1 cellular context compared by ENCODE assay signal in the genomic region with DNA sequence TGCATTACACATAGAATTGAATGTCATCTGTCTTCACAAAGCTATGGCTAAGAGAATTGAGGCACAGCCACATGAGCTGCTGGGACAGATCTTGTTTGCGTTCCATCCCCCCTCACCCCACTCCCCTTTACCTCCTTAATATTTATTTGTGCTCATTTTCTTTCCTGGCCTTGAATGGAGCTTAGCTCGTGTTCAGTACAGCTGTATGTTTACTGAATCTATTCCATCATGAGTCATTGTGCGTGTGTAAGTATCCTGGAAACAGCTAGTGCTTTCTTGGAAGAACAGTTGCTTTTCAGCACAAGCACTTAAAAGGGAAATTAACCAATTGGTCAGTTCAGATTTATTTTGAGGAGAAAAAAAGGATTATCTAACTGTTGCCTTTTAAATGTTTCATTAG.
A peak's percentile ranks its signal among the peaks of the same experiment; 100 is the strongest.
TF ChIP-seq lines count a peak whose summit lies in the region.

No MANE protein-coding gene starts in this region.

TF ChIP-seq in HepG2, 621 proteins besides CTCF, POLR2A, EP300 and RAD21 (continued from another document):
- TF ChIP-seq REXO4 (CRISPR knock-in tag; IDR thresholded peaks at IDR 0.05; ENCODE audit: borderline replicate concordance) (no peak), HDAC1 (CRISPR knock-in tag; IDR thresholded peaks at IDR 0.05) (peak; percentile 61), POLR2AphosphoS5 (IDR thresholded peaks at IDR 0.05; ENCODE audit: low read depth, low read length) (peak; percentile 28; the same call in 1 of the 2 replicates), HDAC2 (CRISPR knock-in tag; IDR thresholded peaks at IDR 0.05) (peak; percentile 51; the same call in 1 of the 2 replicates), KDM2A (CRISPR knock-in tag; IDR thresholded peaks at IDR 0.05; ENCODE audit: borderline replicate concordance, low read depth) (no peak), ZNF160 (CRISPR knock-in tag; IDR thresholded peaks at IDR 0.05) (no peak), ZNF335 (CRISPR knock-in tag; IDR thresholded peaks at IDR 0.05) (no peak), CREM (IDR thresholded peaks at IDR 0.05) (no peak), CREM (CRISPR knock-in tag; IDR thresholded peaks at IDR 0.05) (no peak), ZNF781 (CRISPR knock-in tag; IDR thresholded peaks at IDR 0.05; ENCODE audit: borderline replicate concordance, not compliant biosample characterization) (no peak), IRF2 (CRISPR knock-in tag; IDR thresholded peaks at IDR 0.05) (peak; percentile 36; the same call in 1 of the 2 replicates), JUND (CRISPR knock-in tag; IDR thresholded peaks at IDR 0.05) (peak; percentile 85), KDM4B (CRISPR knock-in tag; IDR thresholded peaks at IDR 0.05) (no peak), ZNF10 (CRISPR knock-in tag; IDR thresholded peaks at IDR 0.05; ENCODE audit: borderline replicate concordance, low read depth) (no peak), ZNF446 (CRISPR knock-in tag; IDR thresholded peaks at IDR 0.05) (no peak), FOXC1 (CRISPR knock-in tag; IDR thresholded peaks at IDR 0.05; ENCODE audit: borderline replicate concordance) (no peak), SRSF1 (optimal IDR thresholded peaks at IDR 0.05; ENCODE audit: low read depth, low read length) (no peak), ZEB1 (IDR thresholded peaks at IDR 0.05; ENCODE audit: insufficient replicate concordance, low read depth) (no peak)
- TF ChIP-seq, protein P1, sequence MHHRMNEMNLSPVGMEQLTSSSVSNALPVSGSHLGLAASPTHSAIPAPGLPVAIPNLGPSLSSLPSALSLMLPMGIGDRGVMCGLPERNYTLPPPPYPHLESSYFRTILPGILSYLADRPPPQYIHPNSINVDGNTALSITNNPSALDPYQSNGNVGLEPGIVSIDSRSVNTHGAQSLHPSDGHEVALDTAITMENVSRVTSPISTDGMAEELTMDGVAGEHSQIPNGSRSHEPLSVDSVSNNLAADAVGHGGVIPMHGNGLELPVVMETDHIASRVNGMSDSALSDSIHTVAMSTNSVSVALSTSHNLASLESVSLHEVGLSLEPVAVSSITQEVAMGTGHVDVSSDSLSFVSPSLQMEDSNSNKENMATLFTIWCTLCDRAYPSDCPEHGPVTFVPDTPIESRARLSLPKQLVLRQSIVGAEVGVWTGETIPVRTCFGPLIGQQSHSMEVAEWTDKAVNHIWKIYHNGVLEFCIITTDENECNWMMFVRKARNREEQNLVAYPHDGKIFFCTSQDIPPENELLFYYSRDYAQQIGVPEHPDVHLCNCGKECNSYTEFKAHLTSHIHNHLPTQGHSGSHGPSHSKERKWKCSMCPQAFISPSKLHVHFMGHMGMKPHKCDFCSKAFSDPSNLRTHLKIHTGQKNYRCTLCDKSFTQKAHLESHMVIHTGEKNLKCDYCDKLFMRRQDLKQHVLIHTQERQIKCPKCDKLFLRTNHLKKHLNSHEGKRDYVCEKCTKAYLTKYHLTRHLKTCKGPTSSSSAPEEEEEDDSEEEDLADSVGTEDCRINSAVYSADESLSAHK (CRISPR knock-in tag; IDR thresholded peaks at IDR 0.05; ENCODE audit: borderline replicate concordance): no peak
- TF ChIP-seq, protein P2, sequence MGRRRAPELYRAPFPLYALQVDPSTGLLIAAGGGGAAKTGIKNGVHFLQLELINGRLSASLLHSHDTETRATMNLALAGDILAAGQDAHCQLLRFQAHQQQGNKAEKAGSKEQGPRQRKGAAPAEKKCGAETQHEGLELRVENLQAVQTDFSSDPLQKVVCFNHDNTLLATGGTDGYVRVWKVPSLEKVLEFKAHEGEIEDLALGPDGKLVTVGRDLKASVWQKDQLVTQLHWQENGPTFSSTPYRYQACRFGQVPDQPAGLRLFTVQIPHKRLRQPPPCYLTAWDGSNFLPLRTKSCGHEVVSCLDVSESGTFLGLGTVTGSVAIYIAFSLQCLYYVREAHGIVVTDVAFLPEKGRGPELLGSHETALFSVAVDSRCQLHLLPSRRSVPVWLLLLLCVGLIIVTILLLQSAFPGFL (CRISPR knock-in tag; IDR thresholded peaks at IDR 0.05): no peak
- TF ChIP-seq, protein P3, sequence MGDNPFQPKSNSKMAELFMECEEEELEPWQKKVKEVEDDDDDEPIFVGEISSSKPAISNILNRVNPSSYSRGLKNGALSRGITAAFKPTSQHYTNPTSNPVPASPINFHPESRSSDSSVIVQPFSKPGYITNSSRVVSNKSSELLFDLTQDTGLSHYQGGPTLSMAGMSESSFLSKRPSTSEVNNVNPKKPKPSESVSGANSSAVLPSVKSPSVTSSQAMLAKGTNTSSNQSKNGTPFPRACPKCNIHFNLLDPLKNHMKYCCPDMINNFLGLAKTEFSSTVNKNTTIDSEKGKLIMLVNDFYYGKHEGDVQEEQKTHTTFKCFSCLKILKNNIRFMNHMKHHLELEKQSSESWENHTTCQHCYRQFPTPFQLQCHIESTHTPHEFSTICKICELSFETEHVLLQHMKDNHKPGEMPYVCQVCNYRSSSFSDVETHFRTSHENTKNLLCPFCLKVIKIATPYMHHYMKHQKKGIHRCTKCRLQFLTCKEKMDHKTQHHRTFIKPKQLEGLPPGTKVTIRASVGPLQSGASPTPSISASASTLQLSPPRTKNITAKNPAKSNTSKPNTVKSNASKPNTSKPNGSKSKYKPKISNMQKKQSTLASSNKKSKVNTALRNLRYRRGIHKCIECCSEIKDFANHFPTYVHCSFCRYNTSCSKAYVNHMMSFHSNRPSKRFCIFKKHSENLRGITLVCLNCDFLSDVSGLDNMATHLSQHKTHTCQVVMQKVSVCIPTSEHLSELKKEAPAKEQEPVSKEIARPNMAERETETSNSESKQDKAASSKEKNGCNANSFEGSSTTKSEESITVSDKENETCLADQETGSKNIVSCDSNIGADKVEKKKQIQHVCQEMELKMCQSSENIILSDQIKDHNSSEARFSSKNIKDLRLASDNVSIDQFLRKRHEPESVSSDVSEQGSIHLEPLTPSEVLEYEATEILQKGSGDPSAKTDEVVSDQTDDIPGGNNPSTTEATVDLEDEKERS (CRISPR knock-in tag; IDR thresholded peaks at IDR 0.05): no peak
- TF ChIP-seq, protein P4, sequence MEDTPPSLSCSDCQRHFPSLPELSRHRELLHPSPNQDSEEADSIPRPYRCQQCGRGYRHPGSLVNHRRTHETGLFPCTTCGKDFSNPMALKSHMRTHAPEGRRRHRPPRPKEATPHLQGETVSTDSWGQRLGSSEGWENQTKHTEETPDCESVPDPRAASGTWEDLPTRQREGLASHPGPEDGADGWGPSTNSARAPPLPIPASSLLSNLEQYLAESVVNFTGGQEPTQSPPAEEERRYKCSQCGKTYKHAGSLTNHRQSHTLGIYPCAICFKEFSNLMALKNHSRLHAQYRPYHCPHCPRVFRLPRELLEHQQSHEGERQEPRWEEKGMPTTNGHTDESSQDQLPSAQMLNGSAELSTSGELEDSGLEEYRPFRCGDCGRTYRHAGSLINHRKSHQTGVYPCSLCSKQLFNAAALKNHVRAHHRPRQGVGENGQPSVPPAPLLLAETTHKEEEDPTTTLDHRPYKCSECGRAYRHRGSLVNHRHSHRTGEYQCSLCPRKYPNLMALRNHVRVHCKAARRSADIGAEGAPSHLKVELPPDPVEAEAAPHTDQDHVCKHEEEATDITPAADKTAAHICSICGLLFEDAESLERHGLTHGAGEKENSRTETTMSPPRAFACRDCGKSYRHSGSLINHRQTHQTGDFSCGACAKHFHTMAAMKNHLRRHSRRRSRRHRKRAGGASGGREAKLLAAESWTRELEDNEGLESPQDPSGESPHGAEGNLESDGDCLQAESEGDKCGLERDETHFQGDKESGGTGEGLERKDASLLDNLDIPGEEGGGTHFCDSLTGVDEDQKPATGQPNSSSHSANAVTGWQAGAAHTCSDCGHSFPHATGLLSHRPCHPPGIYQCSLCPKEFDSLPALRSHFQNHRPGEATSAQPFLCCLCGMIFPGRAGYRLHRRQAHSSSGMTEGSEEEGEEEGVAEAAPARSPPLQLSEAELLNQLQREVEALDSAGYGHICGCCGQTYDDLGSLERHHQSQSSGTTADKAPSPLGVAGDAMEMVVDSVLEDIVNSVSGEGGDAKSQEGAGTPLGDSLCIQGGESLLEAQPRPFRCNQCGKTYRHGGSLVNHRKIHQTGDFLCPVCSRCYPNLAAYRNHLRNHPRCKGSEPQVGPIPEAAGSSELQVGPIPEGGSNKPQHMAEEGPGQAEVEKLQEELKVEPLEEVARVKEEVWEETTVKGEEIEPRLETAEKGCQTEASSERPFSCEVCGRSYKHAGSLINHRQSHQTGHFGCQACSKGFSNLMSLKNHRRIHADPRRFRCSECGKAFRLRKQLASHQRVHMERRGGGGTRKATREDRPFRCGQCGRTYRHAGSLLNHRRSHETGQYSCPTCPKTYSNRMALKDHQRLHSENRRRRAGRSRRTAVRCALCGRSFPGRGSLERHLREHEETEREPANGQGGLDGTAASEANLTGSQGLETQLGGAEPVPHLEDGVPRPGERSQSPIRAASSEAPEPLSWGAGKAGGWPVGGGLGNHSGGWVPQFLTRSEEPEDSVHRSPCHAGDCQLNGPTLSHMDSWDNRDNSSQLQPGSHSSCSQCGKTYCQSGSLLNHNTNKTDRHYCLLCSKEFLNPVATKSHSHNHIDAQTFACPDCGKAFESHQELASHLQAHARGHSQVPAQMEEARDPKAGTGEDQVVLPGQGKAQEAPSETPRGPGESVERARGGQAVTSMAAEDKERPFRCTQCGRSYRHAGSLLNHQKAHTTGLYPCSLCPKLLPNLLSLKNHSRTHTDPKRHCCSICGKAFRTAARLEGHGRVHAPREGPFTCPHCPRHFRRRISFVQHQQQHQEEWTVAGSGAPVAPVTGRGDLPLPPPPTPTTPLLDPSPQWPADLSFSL (CRISPR knock-in tag; IDR thresholded peaks at IDR 0.05): no peak
- TF ChIP-seq, protein P5, sequence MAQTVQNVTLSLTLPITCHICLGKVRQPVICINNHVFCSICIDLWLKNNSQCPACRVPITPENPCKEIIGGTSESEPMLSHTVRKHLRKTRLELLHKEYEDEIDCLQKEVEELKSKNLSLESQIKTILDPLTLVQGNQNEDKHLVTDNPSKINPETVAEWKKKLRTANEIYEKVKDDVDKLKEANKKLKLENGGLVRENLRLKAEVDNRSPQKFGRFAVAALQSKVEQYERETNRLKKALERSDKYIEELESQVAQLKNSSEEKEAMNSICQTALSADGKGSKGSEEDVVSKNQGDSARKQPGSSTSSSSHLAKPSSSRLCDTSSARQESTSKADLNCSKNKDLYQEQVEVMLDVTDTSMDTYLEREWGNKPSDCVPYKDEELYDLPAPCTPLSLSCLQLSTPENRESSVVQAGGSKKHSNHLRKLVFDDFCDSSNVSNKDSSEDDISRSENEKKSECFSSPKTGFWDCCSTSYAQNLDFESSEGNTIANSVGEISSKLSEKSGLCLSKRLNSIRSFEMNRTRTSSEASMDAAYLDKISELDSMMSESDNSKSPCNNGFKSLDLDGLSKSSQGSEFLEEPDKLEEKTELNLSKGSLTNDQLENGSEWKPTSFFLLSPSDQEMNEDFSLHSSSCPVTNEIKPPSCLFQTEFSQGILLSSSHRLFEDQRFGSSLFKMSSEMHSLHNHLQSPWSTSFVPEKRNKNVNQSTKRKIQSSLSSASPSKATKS (CRISPR knock-in tag; IDR thresholded peaks at IDR 0.05): no peak
- TF ChIP-seq, protein P6, sequence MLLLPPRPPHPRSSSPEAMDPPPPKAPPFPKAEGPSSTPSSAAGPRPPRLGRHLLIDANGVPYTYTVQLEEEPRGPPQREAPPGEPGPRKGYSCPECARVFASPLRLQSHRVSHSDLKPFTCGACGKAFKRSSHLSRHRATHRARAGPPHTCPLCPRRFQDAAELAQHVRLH (CRISPR knock-in tag; IDR thresholded peaks at IDR 0.05; ENCODE audit: borderline replicate concordance, low read depth): no peak
- TF ChIP-seq, protein P7, sequence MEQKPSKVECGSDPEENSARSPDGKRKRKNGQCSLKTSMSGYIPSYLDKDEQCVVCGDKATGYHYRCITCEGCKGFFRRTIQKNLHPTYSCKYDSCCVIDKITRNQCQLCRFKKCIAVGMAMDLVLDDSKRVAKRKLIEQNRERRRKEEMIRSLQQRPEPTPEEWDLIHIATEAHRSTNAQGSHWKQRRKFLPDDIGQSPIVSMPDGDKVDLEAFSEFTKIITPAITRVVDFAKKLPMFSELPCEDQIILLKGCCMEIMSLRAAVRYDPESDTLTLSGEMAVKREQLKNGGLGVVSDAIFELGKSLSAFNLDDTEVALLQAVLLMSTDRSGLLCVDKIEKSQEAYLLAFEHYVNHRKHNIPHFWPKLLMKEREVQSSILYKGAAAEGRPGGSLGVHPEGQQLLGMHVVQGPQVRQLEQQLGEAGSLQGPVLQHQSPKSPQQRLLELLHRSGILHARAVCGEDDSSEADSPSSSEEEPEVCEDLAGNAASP (CRISPR knock-in tag; IDR thresholded peaks at IDR 0.05; ENCODE audit: borderline replicate concordance): peak; percentile 45; the same call in 1 of the 2 replicates
- TF ChIP-seq, protein P8, sequence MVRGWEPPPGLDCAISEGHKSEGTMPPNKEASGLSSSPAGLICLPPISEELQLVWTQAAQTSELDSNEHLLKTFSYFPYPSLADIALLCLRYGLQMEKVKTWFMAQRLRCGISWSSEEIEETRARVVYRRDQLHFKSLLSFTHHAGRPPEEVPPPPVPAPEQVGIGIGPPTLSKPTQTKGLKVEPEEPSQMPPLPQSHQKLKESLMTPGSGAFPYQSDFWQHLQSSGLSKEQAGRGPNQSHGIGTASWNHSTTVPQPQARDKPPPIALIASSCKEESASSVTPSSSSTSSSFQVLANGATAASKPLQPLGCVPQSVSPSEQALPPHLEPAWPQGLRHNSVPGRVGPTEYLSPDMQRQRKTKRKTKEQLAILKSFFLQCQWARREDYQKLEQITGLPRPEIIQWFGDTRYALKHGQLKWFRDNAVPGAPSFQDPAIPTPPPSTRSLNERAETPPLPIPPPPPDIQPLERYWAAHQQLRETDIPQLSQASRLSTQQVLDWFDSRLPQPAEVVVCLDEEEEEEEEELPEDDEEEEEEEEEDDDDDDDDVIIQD (CRISPR knock-in tag; IDR thresholded peaks at IDR 0.05; ENCODE audit: low read depth): peak; percentile 77
